9 cellular contexts compared by ENCODE assay signal in the genomic region with DNA sequence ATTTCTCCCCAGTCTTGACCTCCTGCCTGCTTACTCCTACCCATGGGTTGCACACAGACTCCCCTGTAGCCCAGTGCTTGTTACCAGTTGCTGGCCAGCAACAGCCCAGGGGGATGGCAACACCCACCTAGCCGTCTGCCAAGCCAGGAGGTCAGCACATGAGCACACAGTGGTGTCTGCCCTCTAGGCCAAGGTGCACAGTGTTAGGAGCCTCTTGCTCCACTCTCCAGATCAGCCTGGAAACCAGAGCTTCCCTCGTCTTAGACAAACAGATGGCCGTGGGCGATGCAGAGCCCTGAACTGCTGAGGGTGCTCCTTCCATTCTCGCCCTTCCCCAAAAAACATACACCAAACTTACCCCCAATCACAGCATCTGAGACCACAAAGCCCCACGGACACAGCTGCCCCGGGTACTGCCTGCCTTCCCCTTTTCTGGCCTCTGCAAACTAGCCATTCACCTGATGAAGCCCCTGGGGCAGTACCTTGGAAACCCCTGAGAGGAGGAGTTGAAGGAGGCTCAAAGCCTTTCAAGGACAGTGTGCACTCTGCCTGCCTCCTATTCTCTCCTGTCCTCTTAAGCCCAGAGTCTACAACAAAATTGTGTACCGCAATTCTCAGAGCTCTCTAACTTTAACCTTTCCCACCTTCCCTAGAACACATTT. TPM values are rescaled to one million over a fixed set of nuclear protein-coding genes. Genes with fewer than 3 reads are reported as not detected.
DNase-seq lines count a peak whose midpoint lies in the region; ATAC-seq and TF ChIP-seq lines count a peak whose summit lies in the region.
"Had no signal": no experiment of that assay in that cellular context is flagged by ENCODE, and none has a peak within 500 bp of the region (broad histone marks: within the 10 kb centered on the region; RNA-seq: fewer than 3 reads in every experiment).

No MANE protein-coding gene starts in this region.

- in situ Hi-C loops in gastrocnemius medialis (cut with MboI; ENCODE audit: low sequenced_read_pairs in 4 of 4), result loop anchor here in 1 of 4 donors (10.0 kb wide), 1 partner anchor 62 kb away; the partner anchor contains the start of gene CERS5

- H4K20me1 ChIP-seq in OCI-LY3 (ENCODE audit: insufficient read depth, low read length), result no peaks in the 10 kb centered on the region

- H3K79me2 ChIP-seq in OCI-LY3 (ENCODE audit: low read length), result no peaks in the 10 kb centered on the region

- no peak overlapping the region for H2AFZ ChIP-seq in OCI-LY3 (ENCODE audit: low read depth, low read length)

- 0 out of 2 replicates have a peak overlapping the region, but pooled peaks have one; percentile 12 for H3K4me2 ChIP-seq in OCI-LY3 (ENCODE audit: low read length)
- H3K4me2 ChIP-seq: KMS-11 had no signal

- TF ChIP-seq POLR2A in gastrocnemius medialis (IDR thresholded peaks at IDR 0.05), result no peak

- no peaks in the 10 kb centered on the region for H3K9me3 ChIP-seq in OCI-LY3 (ENCODE audit: insufficient read depth, low read length)
- H3K9me3 ChIP-seq in gastrocnemius medialis, result no peaks in the 10 kb centered on the region
- H3K9me3 ChIP-seq: adrenal gland had no signal

- H3K4me1 ChIP-seq in OCI-LY3 (ENCODE audit: low read length), result peaks cover 20% of the 10 kb centered on the region
- H3K4me1 ChIP-seq in gastrocnemius medialis, result peaks cover 50 to 52% of the 10 kb centered on the region in 2 donors

- H3K27ac ChIP-seq in OCI-LY3 (ENCODE audit: low read length) (peak overlapping the region; percentile 6; the same call in 1 of the 2 replicates), dorsolateral prefrontal cortex (peak overlapping the region; percentile 57 to 99 (median 92)), gastrocnemius medialis (peak overlapping the region; percentile 92 to 95 (median 95))
- H3K27ac ChIP-seq: KMS-11 had no signal

- no peaks in the 10 kb centered on the region for H3K27me3 ChIP-seq in OCI-LY3 (ENCODE audit: low read depth, low read length)
- no peaks in the 10 kb centered on the region for H3K27me3 ChIP-seq in dorsolateral prefrontal cortex
- H3K27me3 ChIP-seq in gastrocnemius medialis, result no peaks in the 10 kb centered on the region
- H3K27me3 ChIP-seq: adrenal gland had no signal

- peak overlapping the region; percentile 19; the same call in 1 of the 2 replicates for H3K9ac ChIP-seq in OCI-LY3 (ENCODE audit: low read length)
- H3K9ac ChIP-seq: KMS-11 had no signal

- intact Hi-C loops in dorsolateral prefrontal cortex (cut with DNase I), result loop anchor here in 1 of 2 donors (10.0 kb wide), 1 partner anchor 182 kb away; the partner anchor contains the start of gene LIMA1
- intact Hi-C loops in gastrocnemius medialis (cut with DNase I; ENCODE audit: low total_unique reads), result loop anchor here (1.0 kb wide), 1 partner anchor 13 kb away; no protein-coding TSS in a partner anchor

- DNase-seq in dorsolateral prefrontal cortex (no peak), gastrocnemius medialis (peak in 1 of 2 donors; percentile 78), cerebellar nuclear complex (lab: John Stamatoyannopoulos, UW) (no peak)
- DNase-seq: HFFc6, NCI-H2081 had no signal

- no peak overlapping the region for H3K4me3 ChIP-seq in OCI-LY3 (ENCODE audit: low read length)
- peak overlapping the region in 2 of 59 donors; percentile 2 to 47 for H3K4me3 ChIP-seq in dorsolateral prefrontal cortex
- no peak overlapping the region for H3K4me3 ChIP-seq in gastrocnemius medialis
- H3K4me3 ChIP-seq: adrenal gland had no signal

- peak in 1 of 2 donors; percentile 17 for ATAC-seq in gastrocnemius medialis
- ATAC-seq in HG03095 (IDR thresholded peaks at IDR 0.05; ENCODE audit: unreplicated experiment), result no peak

- no peak for TF ChIP-seq CTCF in OCI-LY3 (IDR thresholded peaks at IDR 0.05; ENCODE audit: low read depth, low read length)
- no peak for TF ChIP-seq CTCF in dorsolateral prefrontal cortex (IDR thresholded peaks at IDR 0.05 in 54 of 56, conservative IDR thresholded peaks at IDR 0.05 in 2 of 56; ENCODE audit: low read depth in 1 of 56, partially characterized antibody in 56 of 56)
- TF ChIP-seq CTCF in gastrocnemius medialis (IDR thresholded peaks at IDR 0.05 in 4 of 5, conservative IDR thresholded peaks at IDR 0.05 in 1 of 5), result no peak

- H3K36me3 ChIP-seq in OCI-LY3 (replicated peaks; ENCODE audit: low read depth, low read length), result peaks cover 27% of the 10 kb centered on the region
- peaks cover 0 to 30% of the 10 kb centered on the region in 2 donors for H3K36me3 ChIP-seq in gastrocnemius medialis

RNA-seq across cellular contexts. Expression of gene GPD1, which starts 1.0 kb away (rescaled TPM):
- 10 to 100 TPM in 35 of 120 experiments, 1 to 10 TPM in 85; 2.0 to 47.2 (median 7.3) TPM for total RNA-seq in dorsolateral prefrontal cortex
- total RNA-seq in gastrocnemius medialis, result 100 to 1,000 TPM in 3 of 4 donors, 10 to 100 TPM in 1; 68.2 to 763 (median 288) TPM

RNA-seq across cellular contexts. Expression of gene COX14, which starts 9.3 kb away (rescaled TPM):
- total RNA-seq in dorsolateral prefrontal cortex (10 to 100 TPM; 34.1 to 74.3 (median 53.9) TPM), gastrocnemius medialis (100 to 1,000 TPM in 3 of 4 donors, 10 to 100 TPM in 1; 98.8 to 137 (median 106) TPM)

RNA-seq across cellular contexts. Expression of gene SMARCD1, which starts 17.6 kb away (rescaled TPM):
- 10 to 100 TPM; 30.8 to 66.7 (median 44.2) TPM for total RNA-seq in dorsolateral prefrontal cortex
- total RNA-seq in gastrocnemius medialis, result 10 to 100 TPM; 16.9 to 27.3 (median 20.1) TPM

RNA-seq across cellular contexts. Expression of gene ASIC1, which starts 45.4 kb away (rescaled TPM):
- 10 to 100 TPM; 24.4 to 56.2 (median 38.4) TPM for total RNA-seq in dorsolateral prefrontal cortex
- total RNA-seq in gastrocnemius medialis, result under 1 TPM in 2 of 4 donors, not detected in 2; 0.15 to 0.53 TPM

Comparison
In these comparisons a context has a peak if more than half of its experiments do, and no peak if none do; other contexts are left out.
1. H3K27ac ChIP-seq: peak in every context shown above with its lines; median percentile 95 in gastrocnemius medialis; 92 in dorsolateral prefrontal cortex; 6 in OCI-LY3.